In genomic region chr1:58903450-58904298, GRCh38 we compare ENCODE assay signal across 8 cellular contexts.
A peak's percentile ranks its signal among the peaks of the same experiment; 100 is the strongest.
DNase-seq lines count a peak whose midpoint lies in the region; ATAC-seq lines count a peak whose summit lies in the region.

No MANE protein-coding gene starts in this region.

- DNase-seq in NCI-H1694 treated with DMSO at 0.1 percent for 48 hours (lab: John Stamatoyannopoulos, UW) (peak; percentile 52), NCI-H1694 (lab: John Stamatoyannopoulos, UW) (no peak), NCI-H2107 treated with DMSO at 0.1 percent for 48 hours (lab: John Stamatoyannopoulos, UW; ENCODE audit: unreplicated experiment) (peak; percentile 63), islet precursor cell (peak; percentile 90)
- peak; percentile 52 for DNase-seq in central memory CD4-positive, alpha-beta T cell
- peak; percentile 79 for DNase-seq in stimulated activated CD4-positive, alpha-beta T cell treated with anti-CD3 and anti-CD28 coated beads, Interleukin-12 subunit alpha, Interleukin-12 subunit beta, amount 100 ng/mL, for 4 hours

- peak; percentile 90 for ATAC-seq in HG02840 (IDR thresholded peaks at IDR 0.05; ENCODE audit: low FRiP score, unreplicated experiment)
- peak; percentile 91 to 94 for ATAC-seq in activated CD4-positive, CD25-positive, alpha-beta regulatory T cell treated with anti-CD3 and anti-CD28 coated beads, Interleukin-2, amount 50 U/mL, for 24 hours
